In genomic region chr5:151014680-151015343, GRCh38 we compare ENCODE assay signal across 1 cellular context.
TF ChIP-seq lines count a peak whose summit lies in the region.

No MANE protein-coding gene starts in this region.

TF ChIP-seq in HepG2, 621 proteins besides CTCF, POLR2A, EP300 and RAD21 (continued from another document and continues in another):
- TF ChIP-seq RNF219 (CRISPR knock-in tag; IDR thresholded peaks at IDR 0.05), result no peak
- TF ChIP-seq TEAD2 (CRISPR knock-in tag; IDR thresholded peaks at IDR 0.05), result no peak
- TF ChIP-seq SALL1 (CRISPR knock-in tag; IDR thresholded peaks at IDR 0.05), result peak; percentile 31; the same call in 1 of the 2 replicates
- no peak for TF ChIP-seq RFXAP (CRISPR knock-in tag; IDR thresholded peaks at IDR 0.05; ENCODE audit: borderline replicate concordance)
- no peak for TF ChIP-seq KDM5B (CRISPR knock-in tag; IDR thresholded peaks at IDR 0.05; ENCODE audit: borderline replicate concordance)
- no peak for TF ChIP-seq CHD2 (IDR thresholded peaks at IDR 0.05; ENCODE audit: low read depth, low read length)
- TF ChIP-seq ZNF234 (CRISPR knock-in tag; conservative IDR thresholded peaks at IDR 0.05), result no peak
- no peak for TF ChIP-seq ZBTB1 (CRISPR knock-in tag; IDR thresholded peaks at IDR 0.05; ENCODE audit: borderline replicate concordance)
- TF ChIP-seq CHD4 (IDR thresholded peaks at IDR 0.05; ENCODE audit: borderline replicate concordance, low read length), result no peak
- no peak for TF ChIP-seq MTA3 (CRISPR knock-in tag; IDR thresholded peaks at IDR 0.05)
- TF ChIP-seq GATA4 (IDR thresholded peaks at IDR 0.05; ENCODE audit: borderline replicate concordance, low read depth), result peak; percentile 61; the same call in 1 of the 2 replicates
- no peak for TF ChIP-seq RFX1 (IDR thresholded peaks at IDR 0.05)
- no peak for TF ChIP-seq ZNF253 (CRISPR knock-in tag; IDR thresholded peaks at IDR 0.05; ENCODE audit: borderline replicate concordance)
- TF ChIP-seq FOXO4 (CRISPR knock-in tag; conservative IDR thresholded peaks at IDR 0.05), result no peak
- TF ChIP-seq PRDM15 (CRISPR knock-in tag; IDR thresholded peaks at IDR 0.05), result no peak
- no peak for TF ChIP-seq AHR (CRISPR knock-in tag; IDR thresholded peaks at IDR 0.05)
- TF ChIP-seq ZGPAT (CRISPR knock-in tag; IDR thresholded peaks at IDR 0.05), result peak; percentile 45; the same call in 1 of the 2 replicates
- TF ChIP-seq ARHGAP35 (CRISPR knock-in tag; IDR thresholded peaks at IDR 0.05; ENCODE audit: borderline replicate concordance), result no peak
- TF ChIP-seq ZBTB8A (CRISPR knock-in tag; IDR thresholded peaks at IDR 0.05; ENCODE audit: borderline replicate concordance, low read depth), result no peak
- no peak for TF ChIP-seq ZMAT5 (CRISPR knock-in tag; IDR thresholded peaks at IDR 0.05; ENCODE audit: borderline replicate concordance, low read depth)
- TF ChIP-seq ETV5 (CRISPR knock-in tag; IDR thresholded peaks at IDR 0.05; ENCODE audit: borderline replicate concordance), result peak; percentile 83; the same call in 1 of the 2 replicates
- TF ChIP-seq MYC (CRISPR knock-in tag; IDR thresholded peaks at IDR 0.05; ENCODE audit: borderline replicate concordance), result no peak
- TF ChIP-seq ZNF816 (CRISPR knock-in tag; IDR thresholded peaks at IDR 0.05; ENCODE audit: borderline replicate concordance), result no peak
- no peak for TF ChIP-seq PHF20 (CRISPR knock-in tag; IDR thresholded peaks at IDR 0.05)
- no peak for TF ChIP-seq ZNF670 (CRISPR knock-in tag; IDR thresholded peaks at IDR 0.05; ENCODE audit: borderline replicate concordance)
- TF ChIP-seq ZBTB42 (CRISPR knock-in tag; IDR thresholded peaks at IDR 0.05), result no peak
- no peak for TF ChIP-seq BRF2 (CRISPR knock-in tag; IDR thresholded peaks at IDR 0.05)
- no peak for TF ChIP-seq ZNF224 (CRISPR knock-in tag; IDR thresholded peaks at IDR 0.05)
- no peak for TF ChIP-seq SIX4 (CRISPR knock-in tag; IDR thresholded peaks at IDR 0.05)
- no peak for TF ChIP-seq SNAPC5 (CRISPR knock-in tag; IDR thresholded peaks at IDR 0.05; ENCODE audit: borderline replicate concordance)
- TF ChIP-seq ZNF292 (CRISPR knock-in tag; IDR thresholded peaks at IDR 0.05; ENCODE audit: borderline replicate concordance, low read depth), result no peak
- TF ChIP-seq ZNF589 (CRISPR knock-in tag; conservative IDR thresholded peaks at IDR 0.05), result no peak
- no peak for TF ChIP-seq HDAC1 (CRISPR knock-in tag; IDR thresholded peaks at IDR 0.05)
- no peak for TF ChIP-seq NCOA1 (CRISPR knock-in tag; IDR thresholded peaks at IDR 0.05)
- no peak for TF ChIP-seq RFX5 (IDR thresholded peaks at IDR 0.05; ENCODE audit: low read depth, low read length)
- no peak for TF ChIP-seq RBM22 (optimal IDR thresholded peaks at IDR 0.05; ENCODE audit: low read length)
- TF ChIP-seq ZNF678 (CRISPR knock-in tag; IDR thresholded peaks at IDR 0.05), result no peak
- TF ChIP-seq ZKSCAN5 (CRISPR knock-in tag; IDR thresholded peaks at IDR 0.05), result no peak
- TF ChIP-seq ZNF709 (CRISPR knock-in tag; IDR thresholded peaks at IDR 0.05), result no peak
- no peak for TF ChIP-seq SIN3B (IDR thresholded peaks at IDR 0.05; ENCODE audit: low read length)
- TF ChIP-seq ZBTB26 (CRISPR knock-in tag; IDR thresholded peaks at IDR 0.05; ENCODE audit: borderline replicate concordance), result no peak
- no peak for TF ChIP-seq POGZ (CRISPR knock-in tag; IDR thresholded peaks at IDR 0.05)
- TF ChIP-seq ZUFSP (CRISPR knock-in tag; IDR thresholded peaks at IDR 0.05; ENCODE audit: borderline replicate concordance), result no peak
- TF ChIP-seq AGO1 (IDR thresholded peaks at IDR 0.05; ENCODE audit: low read depth, low read length, poor library complexity, severe bottlenecking), result no peak
- no peak for TF ChIP-seq RAD51 (IDR thresholded peaks at IDR 0.05; ENCODE audit: borderline replicate concordance)
- TF ChIP-seq ZNF138 (CRISPR knock-in tag; IDR thresholded peaks at IDR 0.05; ENCODE audit: low read depth), result no peak
- no peak for TF ChIP-seq ZIK1 (CRISPR knock-in tag; IDR thresholded peaks at IDR 0.05; ENCODE audit: borderline replicate concordance, low read depth)
- TF ChIP-seq TFAP4 (IDR thresholded peaks at IDR 0.05; ENCODE audit: borderline replicate concordance, low read depth), result peak; percentile 85
- no peak for TF ChIP-seq TIGD3 (CRISPR knock-in tag; IDR thresholded peaks at IDR 0.05; ENCODE audit: borderline replicate concordance)
- TF ChIP-seq JUND (CRISPR knock-in tag; IDR thresholded peaks at IDR 0.05), result no peak
- no peak for TF ChIP-seq ZNF891 (CRISPR knock-in tag; IDR thresholded peaks at IDR 0.05)
- no peak for TF ChIP-seq CREBL2 (CRISPR knock-in tag; IDR thresholded peaks at IDR 0.05; ENCODE audit: borderline replicate concordance)
- no peak for TF ChIP-seq TFDP1 (CRISPR knock-in tag; IDR thresholded peaks at IDR 0.05; ENCODE audit: borderline replicate concordance)
- TF ChIP-seq MIER3 (CRISPR knock-in tag; IDR thresholded peaks at IDR 0.05; ENCODE audit: borderline replicate concordance), result no peak
